Comparison of ENCODE assay signal across 8 cellular contexts in genomic region chr15:34038404-34039179, GRCh38. TPM values are rescaled to one million over a fixed set of nuclear protein-coding genes. Genes with fewer than 3 reads are reported as not detected.
A peak's percentile ranks its signal among the peaks of the same experiment; 100 is the strongest.
DNase-seq lines count a peak whose midpoint lies in the region; ATAC-seq and TF ChIP-seq lines count a peak whose summit lies in the region.

No MANE protein-coding gene starts in this region.

- H3K27ac ChIP-seq in ACC112 (ENCODE audit: low read depth, low read length), result peak overlapping the region; percentile 76

- H3K36me3 ChIP-seq in ACC112 (ENCODE audit: insufficient read depth, low read length), result no peaks in the 10 kb centered on the region
- H3K36me3 ChIP-seq in kidney epithelial cell (ENCODE audit: control insufficient read depth, insufficient read depth, low read length), result no peaks in the 10 kb centered on the region

- H3K79me2 ChIP-seq in ACC112 (ENCODE audit: control insufficient read depth, insufficient read depth, low read length, unreplicated experiment), result peaks cover 19% of the 10 kb centered on the region

- peak overlapping the region; percentile 97 for H2AFZ ChIP-seq in ACC112 (ENCODE audit: low read length, unreplicated experiment)

- peaks cover 13% of the 10 kb centered on the region for H3K4me1 ChIP-seq in ACC112 (ENCODE audit: control insufficient read depth, insufficient read depth, low read length, unreplicated experiment)

- H3K27me3 ChIP-seq in ACC112 (ENCODE audit: insufficient read depth, low read length), result no peaks in the 10 kb centered on the region
- no peaks in the 10 kb centered on the region for H3K27me3 ChIP-seq in kidney epithelial cell (ENCODE audit: control insufficient read depth, insufficient read depth, low read length)

- TF ChIP-seq CTCF in kidney epithelial cell (IDR thresholded peaks at IDR 0.05; ENCODE audit: insufficient read depth, low read length, poor library complexity, severe bottlenecking), result no peak

- H3K4me3 ChIP-seq in ACC112 (ENCODE audit: low read depth, low read length) (peak overlapping the region; percentile 95), kidney epithelial cell (ENCODE audit: low read depth, low read length) (peak overlapping the region; percentile 99)

- DNase-seq in NCI-H2227 (lab: John Stamatoyannopoulos, UW; ENCODE audit: unreplicated experiment) (peak; percentile 77), cerebellar cortex (ENCODE audit: low spot score) (peak; percentile 70), kidney epithelial cell (ENCODE audit: low read depth) (no peak)
- DNase-seq in activated CD4-positive, CD25-positive, alpha-beta regulatory T cell treated with anti-CD3 and anti-CD28 coated beads, Interleukin-2, amount 50 U/mL, for 16 hours (ENCODE audit: low read depth, low spot score), result peak; percentile 17
- peak; percentile 41 to 71 for DNase-seq in stimulated activated CD4-positive, alpha-beta T cell treated with anti-CD3 and anti-CD28 coated beads, Interleukin-15, amount 100 ng/mL, for 48 hours (ENCODE audit: low read depth in 2 of 2)

- peak; percentile 65 for ATAC-seq in GM18858 (IDR thresholded peaks at IDR 0.05; ENCODE audit: unreplicated experiment)
- ATAC-seq in HG03060 (IDR thresholded peaks at IDR 0.05; ENCODE audit: low read depth, unreplicated experiment), result peak; percentile 35

RNA-seq across cellular contexts. Expression of gene AVEN, which starts 0.4 kb away (rescaled TPM):
- 20.4 and 24.4 TPM in 2 replicates for total RNA-seq in kidney epithelial cell
